ENCODE assay signal across 28 cellular contexts in genomic region chr15:86284630-86285029, GRCh38.
"Had no signal": no experiment of that assay in that cellular context is flagged by ENCODE, and none has a peak within 500 bp of the region (broad histone marks: within the 10 kb centered on the region; RNA-seq: fewer than 3 reads in every experiment).

No MANE protein-coding gene starts in this region.

- DNase-seq: nephron progenitor cell; occipital lobe; ovary; posterior cingulate gyrus; psoas muscle; right cardiac atrium; right lobe of liver; sigmoid colon; small intestine; stimulated activated CD4-positive, alpha-beta T cell treated with anti-CD3 and anti-CD28 coated beads, Interleukin-15, amount 100 ng/mL, for 24 hours; stimulated activated CD4-positive, alpha-beta T cell treated with anti-CD3 and anti-CD28 coated beads, Interleukin-2, amount 100 ng/mL, for 24 hours; stimulated activated CD4-positive, alpha-beta T cell treated with anti-CD3 and anti-CD28 coated beads, Interleukin-2, amount 100 ng/mL, for 48 hours; stimulated activated CD4-positive, alpha-beta T cell treated with anti-CD3 and anti-CD28 coated beads, Interleukin-4, amount 100 ng/mL, for 24 hours; stimulated activated naive B cell treated with anti-CD40 and anti-IgM and Interleukin-4, amounts not matched to agents 10 μg/mL and 1 μg/mL and 100 μg/mL, for 72 hours; stimulated activated naive CD4-positive, alpha-beta T cell treated with Interleukin-2 at 50 U/mL for 16 hours; stomach; thyroid gland; trophoblast cell; upper lobe of left lung had no signal

- H3K27me3 Mint-ChIP-seq: progenitor cell of endocrine pancreas had no signal

- H3K4me3 Mint-ChIP-seq: natural killer cell treated with Interleukin-12 subunit alpha and Interleukin-12 subunit beta and Interleukin-15 and Interleukin-18, amount 100 ng/mL, for 72 hours; nephron progenitor cell; neural crest cell; stimulated activated effector memory CD8-positive, alpha-beta T cell treated with anti-CD3 and anti-CD28 coated beads, Interleukin-12 subunit alpha, Interleukin-12 subunit beta, amount 100 ng/mL, for 72 hours; stimulated activated naive B cell treated with anti-CD40 and anti-IgM and Interleukin-4, amounts not matched to agents 10 μg/mL and 1 μg/mL and 100 μg/mL, for 72 hours; stimulated activated naive CD8-positive, alpha-beta T cell treated with anti-CD3 and anti-CD28 coated beads, Interleukin-15, Interleukin-2, amounts not matched to agents 100 ng/mL and 50 ng/mL, for 24 hours had no signal

- H3K9ac ChIP-seq: parathyroid adenoma had no signal

- H3K9me3 ChIP-seq: ovary, psoas muscle, right lobe of liver, sigmoid colon, stomach, thoracic aorta, thyroid gland, tibial nerve, upper lobe of left lung, vagina had no signal

- H3K79me2 ChIP-seq: parathyroid adenoma had no signal

- H3K4me3 ChIP-seq: ovary, psoas muscle, right lobe of liver, sigmoid colon, stomach, thoracic aorta, thyroid gland, tibial nerve, upper lobe of left lung, vagina had no signal

- H3K27ac Mint-ChIP-seq: natural killer cell treated with Interleukin-12 subunit alpha and Interleukin-12 subunit beta and Interleukin-15 and Interleukin-18, amount 100 ng/mL, for 72 hours; nephron progenitor cell; progenitor cell of endocrine pancreas; stimulated activated effector memory CD8-positive, alpha-beta T cell treated with anti-CD3 and anti-CD28 coated beads, Interleukin-12 subunit alpha, Interleukin-12 subunit beta, amount 100 ng/mL, for 72 hours; stimulated activated naive B cell treated with anti-CD40 and anti-IgM and Interleukin-4, amounts not matched to agents 10 μg/mL and 1 μg/mL and 100 μg/mL, for 72 hours; stimulated activated naive CD8-positive, alpha-beta T cell treated with anti-CD3 and anti-CD28 coated beads, Interleukin-15, Interleukin-2, amounts not matched to agents 100 ng/mL and 50 ng/mL, for 24 hours had no signal

- H3K36me3 ChIP-seq: ovary, right lobe of liver, sigmoid colon, stomach, thoracic aorta, thyroid gland, tibial nerve, upper lobe of left lung, vagina had no signal

- H3K36me3 Mint-ChIP-seq: natural killer cell treated with Interleukin-12 subunit alpha and Interleukin-12 subunit beta and Interleukin-15 and Interleukin-18, amount 100 ng/mL, for 72 hours; stimulated activated effector memory CD8-positive, alpha-beta T cell treated with anti-CD3 and anti-CD28 coated beads, Interleukin-12 subunit alpha, Interleukin-12 subunit beta, amount 100 ng/mL, for 72 hours; stimulated activated naive B cell treated with anti-CD40 and anti-IgM and Interleukin-4, amounts not matched to agents 10 μg/mL and 1 μg/mL and 100 μg/mL, for 72 hours had no signal

- H3K4me1 Mint-ChIP-seq: nephron progenitor cell; neural crest cell; stimulated activated effector memory CD8-positive, alpha-beta T cell treated with anti-CD3 and anti-CD28 coated beads, Interleukin-12 subunit alpha, Interleukin-12 subunit beta, amount 100 ng/mL, for 72 hours; stimulated activated naive B cell treated with anti-CD40 and anti-IgM and Interleukin-4, amounts not matched to agents 10 μg/mL and 1 μg/mL and 100 μg/mL, for 72 hours had no signal

- H3K27me3 ChIP-seq: ovary, right lobe of liver, sigmoid colon, stomach, thyroid gland, tibial nerve, upper lobe of left lung, vagina had no signal

- H3K27ac ChIP-seq: ovary, parathyroid adenoma, psoas muscle, right lobe of liver, sigmoid colon, stomach, thoracic aorta, thyroid gland, tibial nerve, upper lobe of left lung, vagina had no signal

- H3K4me1 ChIP-seq: parathyroid adenoma, psoas muscle, right lobe of liver, sigmoid colon, stomach, thyroid gland, tibial nerve, upper lobe of left lung, vagina had no signal

- H3K9me3 Mint-ChIP-seq: natural killer cell treated with Interleukin-12 subunit alpha and Interleukin-12 subunit beta and Interleukin-15 and Interleukin-18, amount 100 ng/mL, for 72 hours; stimulated activated naive CD8-positive, alpha-beta T cell treated with anti-CD3 and anti-CD28 coated beads, Interleukin-15, Interleukin-2, amounts not matched to agents 100 ng/mL and 50 ng/mL, for 24 hours had no signal
